ENCODE assay signal across 13 cellular contexts in genomic region chr5:154892370-154892771, GRCh38. TPM values are rescaled to one million over a fixed set of nuclear protein-coding genes. Genes with fewer than 3 reads are reported as not detected.
"Had no signal": no experiment of that assay in that cellular context is flagged by ENCODE, and none has a peak within 500 bp of the region (broad histone marks: within the 10 kb centered on the region; RNA-seq: fewer than 3 reads in every experiment).

No MANE protein-coding gene starts in this region.

- H3K4me1 ChIP-seq: adrenal gland, left lung had no signal

- H3K9me3 ChIP-seq: adrenal gland, upper lobe of left lung had no signal

- H3K4me3 Mint-ChIP-seq: activated CD4-positive, alpha-beta T cell treated with anti-CD3 and anti-CD28 coated beads, Interleukin-2, amount 10 ng/mL, durations not matched to agents 24 days and 14 days; stimulated activated naive CD8-positive, alpha-beta T cell treated with anti-CD3 and anti-CD28 coated beads, Interleukin-15, Interleukin-2, amounts not matched to agents 100 ng/mL and 50 ng/mL, for 24 hours; T-helper 1 cell treated with Interleukin-12 subunit alpha and Interleukin-12 subunit beta and Interleukin-4 antibody, amounts not matched to agents 30 μg/mL and 1 μg/mL, for 36 hours had no signal

- H3K9me3 Mint-ChIP-seq: activated naive CD4-positive, alpha-beta T cell treated with anti-CD3 and anti-CD28 coated beads, Interleukin-2, amount 50 U/mL, for 72 hours had no signal

- H3K27ac Mint-ChIP-seq: activated CD4-positive, alpha-beta T cell treated with anti-CD3 and anti-CD28 coated beads, Interleukin-2, amount 10 ng/mL, durations not matched to agents 24 days and 14 days; activated naive CD4-positive, alpha-beta T cell treated with anti-CD3 and anti-CD28 coated beads, Interleukin-2, amount 50 U/mL, for 72 hours; progenitor cell of endocrine pancreas; stimulated activated naive CD8-positive, alpha-beta T cell treated with anti-CD3 and anti-CD28 coated beads, Interleukin-15, Interleukin-2, amounts not matched to agents 100 ng/mL and 50 ng/mL, for 24 hours; T-helper 1 cell treated with Interleukin-12 subunit alpha and Interleukin-12 subunit beta and Interleukin-4 antibody, amounts not matched to agents 30 μg/mL and 1 μg/mL, for 36 hours had no signal

- H3K27me3 ChIP-seq: adrenal gland, left lung, upper lobe of left lung had no signal

- H3K27ac ChIP-seq: adrenal gland had no signal

- H3K4me1 Mint-ChIP-seq: activated CD4-positive, alpha-beta T cell treated with anti-CD3 and anti-CD28 coated beads, Interleukin-2, amount 10 ng/mL, durations not matched to agents 24 days and 14 days had no signal

- DNase-seq: activated CD4-positive, alpha-beta T cell treated with anti-CD3 and anti-CD28 coated beads, Interleukin-2, amount 10 ng/mL, durations not matched to agents 24 days and 14 days; activated gamma-delta T cell; adrenal gland; effector CD8-positive, alpha-beta T cell; foreskin fibroblast; kidney; left lung; stimulated activated CD4-positive, alpha-beta T cell treated with anti-CD3 and anti-CD28 coated beads, Interleukin-2, amount 100 ng/mL, for 24 hours; upper lobe of left lung had no signal

- ATAC-seq: activated naive CD4-positive, alpha-beta T cell treated with anti-CD3 and anti-CD28 coated beads, Interleukin-2, amount 50 U/mL, for 72 hours; left lung had no signal

- H3K27me3 Mint-ChIP-seq: activated CD4-positive, alpha-beta T cell treated with anti-CD3 and anti-CD28 coated beads, Interleukin-2, amount 10 ng/mL, durations not matched to agents 24 days and 14 days; progenitor cell of endocrine pancreas; stimulated activated naive CD8-positive, alpha-beta T cell treated with anti-CD3 and anti-CD28 coated beads, Interleukin-15, Interleukin-2, amounts not matched to agents 100 ng/mL and 50 ng/mL, for 24 hours had no signal

- H3K4me3 ChIP-seq: adrenal gland, left lung, upper lobe of left lung had no signal

RNA-seq across cellular contexts. Expression of gene FAXDC2, which starts 42.0 kb away (rescaled TPM):
- total RNA-seq: activated CD4-positive, alpha-beta T cell treated with anti-CD3 and anti-CD28 coated beads, Interleukin-2, amount 10 ng/mL, durations not matched to agents 24 days and 14 days had no signal
